8 cellular contexts compared by ENCODE assay signal in the genomic region with DNA sequence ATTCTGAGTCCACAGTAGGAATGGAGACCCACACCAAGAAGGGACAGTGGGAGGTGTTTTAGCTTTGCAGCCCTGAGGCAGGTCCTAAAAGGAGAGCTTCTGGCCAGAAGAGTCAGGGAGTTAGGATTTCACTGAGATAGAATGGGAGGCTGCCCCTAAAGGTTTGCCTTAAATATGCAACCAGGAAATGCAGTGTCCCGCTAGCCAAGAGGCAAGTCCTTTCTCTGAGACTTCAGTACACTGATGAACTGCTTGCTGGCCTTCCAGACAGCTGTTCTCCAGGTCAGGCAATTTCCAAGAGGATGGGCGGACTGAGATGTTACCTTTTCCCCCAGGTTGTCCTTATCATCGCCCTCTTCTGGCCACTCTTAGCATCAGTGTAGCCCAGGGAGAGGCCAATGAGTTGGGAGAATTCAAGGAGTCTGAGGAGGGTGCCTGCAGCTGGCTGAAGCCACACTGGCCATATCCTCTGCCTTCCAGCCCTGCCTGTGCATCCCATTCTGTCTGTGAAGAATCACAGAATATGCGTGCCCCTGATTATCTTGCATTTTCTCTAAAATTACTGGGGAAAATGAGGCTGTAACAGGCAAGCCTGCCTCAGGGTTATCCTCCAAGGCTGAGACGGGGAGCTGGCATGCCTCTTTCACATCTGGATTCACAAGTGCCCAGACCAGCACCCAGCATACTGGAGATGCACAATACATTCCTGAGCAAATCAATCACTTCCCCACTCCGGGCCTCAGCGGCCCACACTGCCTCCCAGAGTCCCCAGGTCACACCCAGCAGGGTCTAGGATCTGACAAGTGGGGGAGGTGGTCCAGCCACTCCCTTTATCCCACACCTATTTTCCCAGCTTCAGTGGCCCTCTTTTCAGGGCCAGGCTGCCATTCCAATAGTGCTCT. TPM values are rescaled to one million over a fixed set of nuclear protein-coding genes. Genes with fewer than 3 reads are reported as not detected.
DNase-seq lines count a peak whose midpoint lies in the region; ATAC-seq and TF ChIP-seq lines count a peak whose summit lies in the region.

No MANE protein-coding gene starts in this region.

- TF ChIP-seq CTCF in brain microvascular endothelial cell (IDR thresholded peaks at IDR 0.05; ENCODE audit: low read depth, low read length, missing control alignments), result peak; percentile 82

- H3K27ac ChIP-seq in brain microvascular endothelial cell, result no peak overlapping the region

- DNase-seq in AG20443 (ENCODE audit: low spot score) (peak; percentile 38), GDM1 (lab: John Stamatoyannopoulos, UW) (peak; percentile 26), NCI-H526 (lab: John Stamatoyannopoulos, UW) (peak; percentile 71 to 84), brain microvascular endothelial cell (no peak), lung microvascular endothelial cell (ENCODE audit: low read depth in 2 of 2) (peak; percentile 33 to 42), activated gamma-delta T cell (lab: John Stamatoyannopoulos, UW) (no peak)
- no peak for DNase-seq in activated T-helper 1 cell treated with anti-CD3 and anti-CD28 coated beads, Interleukin-12 subunit alpha, Interleukin-12 subunit beta, Interleukin-2, Interleukin-4 antibody, amounts not matched to agents 30 ng/mL and 10 ng/mL and 1 ng/mL, durations not matched to agents 14 hours and 24 hours and 36 hours (ENCODE audit: low spot score)

- no peak overlapping the region for H3K4me3 ChIP-seq in brain microvascular endothelial cell (ENCODE audit: low read depth, low read length)

- no peaks in the 10 kb centered on the region for H3K36me3 ChIP-seq in brain microvascular endothelial cell (replicated peaks)

- H3K36me3 Mint-ChIP-seq in activated T-helper 1 cell treated with anti-CD3 and anti-CD28 coated beads, Interleukin-12 subunit alpha, Interleukin-12 subunit beta, Interleukin-2, Interleukin-4 antibody, amounts not matched to agents 30 ng/mL and 10 ng/mL and 1 ng/mL, durations not matched to agents 14 hours and 24 hours and 36 hours (ENCODE audit: low read depth), result no peaks in the 10 kb centered on the region

- no peak overlapping the region for H3K27ac Mint-ChIP-seq in activated T-helper 1 cell treated with anti-CD3 and anti-CD28 coated beads, Interleukin-12 subunit alpha, Interleukin-12 subunit beta, Interleukin-2, Interleukin-4 antibody, amounts not matched to agents 30 ng/mL and 10 ng/mL and 1 ng/mL, durations not matched to agents 14 hours and 24 hours and 36 hours

- H3K27me3 ChIP-seq in brain microvascular endothelial cell (replicated peaks), result peaks cover 7% of the 10 kb centered on the region

- in situ Hi-C loops in brain microvascular endothelial cell (cut with HindIII; ENCODE audit: low pct_ligation_motif_present, low sequenced_read_pairs), result no loop called here

- no peak overlapping the region for H3K4me3 Mint-ChIP-seq in activated T-helper 1 cell treated with anti-CD3 and anti-CD28 coated beads, Interleukin-12 subunit alpha, Interleukin-12 subunit beta, Interleukin-2, Interleukin-4 antibody, amounts not matched to agents 30 ng/mL and 10 ng/mL and 1 ng/mL, durations not matched to agents 14 hours and 24 hours and 36 hours

- H3K9me3 Mint-ChIP-seq in activated T-helper 1 cell treated with anti-CD3 and anti-CD28 coated beads, Interleukin-12 subunit alpha, Interleukin-12 subunit beta, Interleukin-2, Interleukin-4 antibody, amounts not matched to agents 30 ng/mL and 10 ng/mL and 1 ng/mL, durations not matched to agents 14 hours and 24 hours and 36 hours, result no peaks in the 10 kb centered on the region

- intact Hi-C loops in activated T-helper 1 cell treated with anti-CD3 and anti-CD28 coated beads, Interleukin-12 subunit alpha, Interleukin-12 subunit beta, Interleukin-2, Interleukin-4 antibody, amounts not matched to agents 30 ng/mL and 10 ng/mL and 1 ng/mL, durations not matched to agents 14 hours and 24 hours and 36 hours (cut with micrococcal nuclease), result loop anchor here (1.0 to 10.0 kb wide), 3 partner anchors 115 to 704 kb away; no protein-coding TSS in a partner anchor

- no peak for ATAC-seq in GM21786 (IDR thresholded peaks at IDR 0.05; ENCODE audit: unreplicated experiment)

- H3K27me3 Mint-ChIP-seq in activated T-helper 1 cell treated with anti-CD3 and anti-CD28 coated beads, Interleukin-12 subunit alpha, Interleukin-12 subunit beta, Interleukin-2, Interleukin-4 antibody, amounts not matched to agents 30 ng/mL and 10 ng/mL and 1 ng/mL, durations not matched to agents 14 hours and 24 hours and 36 hours (ENCODE audit: insufficient read depth), result peaks cover 42% of the 10 kb centered on the region

- H3K4me1 Mint-ChIP-seq in activated T-helper 1 cell treated with anti-CD3 and anti-CD28 coated beads, Interleukin-12 subunit alpha, Interleukin-12 subunit beta, Interleukin-2, Interleukin-4 antibody, amounts not matched to agents 30 ng/mL and 10 ng/mL and 1 ng/mL, durations not matched to agents 14 hours and 24 hours and 36 hours (ENCODE audit: low read depth), result peaks cover 7% of the 10 kb centered on the region

RNA-seq across cellular contexts. Expression of a gene that starts 2.4 kb away (rescaled TPM):
- under 0.01 TPM in 2 replicates for total RNA-seq in lung microvascular endothelial cell
- 0.07 TPM in 1 of 2 replicates, not detected in the other for total RNA-seq in activated T-helper 1 cell treated with anti-CD3 and anti-CD28 coated beads, Interleukin-12 subunit alpha, Interleukin-12 subunit beta, Interleukin-2, Interleukin-4 antibody, amounts not matched to agents 30 ng/mL and 10 ng/mL and 1 ng/mL, durations not matched to agents 14 hours and 24 hours and 36 hours

Comparison
In these comparisons a context has a peak if more than half of its experiments do, and no peak if none do; other contexts are left out.
1. DNase-seq: peak in AG20443 (single experiment), GDM1 (single experiment), NCI-H526 (2 of 2) and lung microvascular endothelial cell (2 of 2); none in brain microvascular endothelial cell (single experiment), activated T-helper 1 cell treated with anti-CD3 and anti-CD28 coated beads, Interleukin-12 subunit alpha, Interleukin-12 subunit beta, Interleukin-2, Interleukin-4 antibody, amounts not matched to agents 30 ng/mL and 10 ng/mL and 1 ng/mL, durations not matched to agents 14 hours and 24 hours and 36 hours (single experiment) and activated gamma-delta T cell (single experiment).